In the genomic region with DNA sequence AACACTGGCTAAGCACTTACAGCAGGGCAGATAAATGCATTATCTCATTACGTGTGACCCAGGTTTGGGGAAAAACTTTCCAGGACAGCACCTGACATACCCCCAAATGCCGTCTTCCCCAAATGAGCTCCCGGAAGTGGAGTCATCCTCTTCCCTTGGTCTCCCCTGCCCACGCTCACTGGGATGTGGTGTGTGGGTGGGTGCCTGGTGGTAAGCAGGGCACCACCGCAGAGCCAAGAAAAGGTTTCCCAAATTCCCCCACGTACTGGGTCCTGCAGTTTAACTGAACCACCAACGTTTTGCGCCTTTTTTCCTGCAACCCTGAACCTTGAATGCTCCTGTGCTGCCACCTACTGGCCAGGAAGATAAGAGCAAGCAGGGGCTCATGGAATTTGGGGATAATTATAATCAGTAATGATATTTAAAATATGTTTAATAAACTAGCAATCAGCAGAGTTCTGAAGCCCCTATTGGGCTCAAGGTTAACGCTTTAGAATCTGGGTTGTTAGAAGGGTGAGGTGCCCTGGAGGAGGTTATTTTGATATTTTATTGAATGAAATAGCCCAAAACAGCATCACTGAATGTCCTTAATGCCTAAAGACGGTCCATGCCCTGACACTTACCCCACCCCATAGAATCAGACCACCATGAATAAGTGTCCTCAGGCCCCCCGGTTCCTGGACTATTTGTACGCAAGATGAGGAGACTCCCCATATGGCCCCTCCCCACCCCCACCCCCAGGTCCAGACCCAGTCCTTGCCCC, we compare ENCODE assay signal across 8 cellular contexts. TPM values are rescaled to one million over a fixed set of nuclear protein-coding genes. Genes with fewer than 3 reads are reported as not detected.
DNase-seq lines count a peak whose midpoint lies in the region; ATAC-seq, FAIRE-seq and TF ChIP-seq lines count a peak whose summit lies in the region.

No MANE protein-coding gene starts in this region.

- peak; percentile 89 for TF ChIP-seq CTCF in IMR-90 (conservative IDR thresholded peaks at IDR 0.05; ENCODE audit: low read depth, low read length)

- H3K9me3 Mint-ChIP-seq in activated T-helper 17 cell treated with anti-CD3 and anti-CD28 coated beads, Interleukin-2, amount 50 U/mL, for 72 hours, result no peaks in the 10 kb centered on the region

- no peak overlapping the region for H3K4me3 Mint-ChIP-seq in activated T-helper 17 cell treated with anti-CD3 and anti-CD28 coated beads, Interleukin-2, amount 50 U/mL, for 72 hours

- H3K79me1 ChIP-seq in IMR-90 (ENCODE audit: low read depth in 1 of 2, low read length in 2 of 2), result no peaks in the 10 kb centered on the region

- peaks cover 7% of the 10 kb centered on the region; the same call in 1 of the 2 replicates for H3K27me3 ChIP-seq in IMR-90 (ENCODE audit: control insufficient read depth, insufficient read depth, low read length)

- H3K9ac ChIP-seq in IMR-90 (ENCODE audit: low read depth, low read length), result no peak overlapping the region

- H3K27ac ChIP-seq in IMR-90 (ENCODE audit: insufficient read depth, low read length), result no peak overlapping the region

- no peak overlapping the region for H3K27ac Mint-ChIP-seq in activated T-helper 17 cell treated with anti-CD3 and anti-CD28 coated beads, Interleukin-2, amount 50 U/mL, for 72 hours

- no peak overlapping the region for H4K91ac ChIP-seq in IMR-90 (ENCODE audit: insufficient read depth, low read depth, low read length)

- H3K56ac ChIP-seq in IMR-90 (ENCODE audit: extremely low read depth, insufficient read depth, low read length), result no peak overlapping the region

- no peak overlapping the region for H3K14ac ChIP-seq in IMR-90 (replicated peaks; ENCODE audit: low read depth, low read length)

- in situ Hi-C loops in IMR-90 (cut with MboI; ENCODE audit: low sequenced_read_pairs), result loop anchor here (10.0 kb wide), 1 partner anchor 638 kb away; no protein-coding TSS in a partner anchor

- POLR2A ChIA-PET in IMR-90 (lab: Charles Lee; ENCODE audit: unreplicated experiment), result no interaction called here

- intact Hi-C loops in IMR-90 (cut with micrococcal nuclease), result loop anchor here (1.0 to 10.0 kb wide), 4 partner anchors 135 to 720 kb away; partner anchors contain the start of gene PLCD3

- H4K8ac ChIP-seq in IMR-90 (ENCODE audit: low read depth in 2 of 2, low read length in 2 of 2), result no peak overlapping the region

- no peak overlapping the region for H3K18ac ChIP-seq in IMR-90 (ENCODE audit: low read depth, low read length)

- no peaks in the 10 kb centered on the region for H3K4me1 ChIP-seq in IMR-90 (ENCODE audit: control insufficient read depth, insufficient read depth, low read length)

- no CpG with 5 or more reads among the region's 12 CpGs for WGBS in IMR-90 (ENCODE audit: extremely low coverage in 2 of 2, insufficient read length in 1 of 2), 2 experiments

- FAIRE-seq in RCC 7860 (lab: Jason Lieb, UNC), result no peak

- H2BK20ac ChIP-seq in IMR-90 (ENCODE audit: low read depth, low read length), result no peak overlapping the region

- ATAC-seq in IMR-90 (ENCODE audit: low read depth), result peak; percentile 82
- peak; percentile 70 for ATAC-seq in activated T-helper 17 cell treated with anti-CD3 and anti-CD28 coated beads, Interleukin-2, amount 50 U/mL, for 72 hours (replicated peaks)
- ATAC-seq in GM19351 (IDR thresholded peaks at IDR 0.05; ENCODE audit: unreplicated experiment), result no peak
- no peak for ATAC-seq in GM18907 (IDR thresholded peaks at IDR 0.05; ENCODE audit: unreplicated experiment)

- no peak for TF ChIP-seq POLR2A in IMR-90 (IDR thresholded peaks at IDR 0.05; ENCODE audit: low read depth, low read length)

- no peak overlapping the region for H3K23ac ChIP-seq in IMR-90 (ENCODE audit: low read depth, low read length)

- no peak overlapping the region for H3K4me3 ChIP-seq in IMR-90 (ENCODE audit: insufficient read depth, low read depth, low read length)

- CTCF ChIA-PET in IMR-90 (lab: Yijun Ruan, JAX), result interaction anchor here (0.6 to 1.1 kb wide), 4 partner anchors 13 to 711 kb away, joined by 3 to 4 read pairs (median 4); no protein-coding TSS in a partner anchor

- peak; percentile 50 for DNase-seq in COLO668 (lab: John Stamatoyannopoulos, UW; ENCODE audit: unreplicated experiment)
- DNase-seq in IMR-90, result peak; percentile 55
- DNase-seq in RCC 7860 (ENCODE audit: low spot score), result peak; percentile 26
- peak; percentile 20 for DNase-seq in foreskin melanocyte
- peak; percentile 61 for DNase-seq in pons (ENCODE audit: low spot score)

- BruUV-seq in IMR-90 (replicated peaks; lab: Mats Ljungman, UMichigan), result no TSS peak

- no peaks in the 10 kb centered on the region for H4K20me1 ChIP-seq in IMR-90 (ENCODE audit: insufficient read depth, low read length)

- dilution Hi-C loops in IMR-90 (cut with HindIII; ENCODE audit: low sequenced_read_pairs, unreplicated experiment), result loop anchor here (25.0 kb wide), 1 partner anchor 215 kb away; no protein-coding TSS in a partner anchor

- H2BK5ac ChIP-seq in IMR-90 (ENCODE audit: low read depth, low read length, poor library complexity, severe bottlenecking), result no peak overlapping the region

- peak overlapping the region; percentile 1 for H2AFZ ChIP-seq in IMR-90 (replicated peaks; ENCODE audit: low read length, poor library complexity)

- no peak overlapping the region for H3K4ac ChIP-seq in IMR-90 (ENCODE audit: low read depth, low read length)

- no peaks in the 10 kb centered on the region for H3K36me3 ChIP-seq in IMR-90 (ENCODE audit: control insufficient read depth, insufficient read depth, low read length)

- peaks cover 4% of the 10 kb centered on the region for H3K27me3 Mint-ChIP-seq in activated T-helper 17 cell treated with anti-CD3 and anti-CD28 coated beads, Interleukin-2, amount 50 U/mL, for 72 hours

- no peak overlapping the region for H4K5ac ChIP-seq in IMR-90 (ENCODE audit: low read depth, low read length)

- H3K36me3 Mint-ChIP-seq in activated T-helper 17 cell treated with anti-CD3 and anti-CD28 coated beads, Interleukin-2, amount 50 U/mL, for 72 hours (ENCODE audit: low read depth), result no peaks in the 10 kb centered on the region

- no peaks in the 10 kb centered on the region for H3K9me3 ChIP-seq in IMR-90 (ENCODE audit: control insufficient read depth, insufficient read depth, low read length)

- no peak overlapping the region for H3K4me2 ChIP-seq in IMR-90 (ENCODE audit: low read depth, low read length)

- TF ChIP-seq RAD21 in IMR-90 (IDR thresholded peaks at IDR 0.05; ENCODE audit: low read length), result peak; percentile 74

- H2AK9ac ChIP-seq in IMR-90 (replicated peaks; ENCODE audit: low read depth, low read length, poor library complexity), result no peak overlapping the region

- H2BK15ac ChIP-seq in IMR-90 (ENCODE audit: low read depth, low read length), result no peak overlapping the region

- H3K4me1 Mint-ChIP-seq in activated T-helper 17 cell treated with anti-CD3 and anti-CD28 coated beads, Interleukin-2, amount 50 U/mL, for 72 hours, result peaks cover 3% of the 10 kb centered on the region

- H2AK5ac ChIP-seq in IMR-90 (ENCODE audit: low read depth, low read length), result no peak overlapping the region

- H3K9me1 ChIP-seq in IMR-90 (ENCODE audit: insufficient read depth, low read length), result no peaks in the 10 kb centered on the region

- H2BK120ac ChIP-seq in IMR-90 (ENCODE audit: low read depth, low read length), result no peak overlapping the region

TF ChIP-seq in IMR-90, 13 proteins besides CTCF, POLR2A, EP300 and RAD21:
- TF ChIP-seq CHD1 (IDR thresholded peaks at IDR 0.05; ENCODE audit: low read depth, low read length) (no peak), SMC3 (IDR thresholded peaks at IDR 0.05; ENCODE audit: low read depth, low read length) (peak; percentile 70)

RNA-seq across cellular contexts. Expression of gene SPPL2C, which starts 8.0 kb away (rescaled TPM):
- not detected in 2 replicates for total RNA-seq in IMR-90 (2012; rRNA removed)
- not detected in 2 replicates for polyA plus RNA-seq in IMR-90 (2012; rRNA removed)
- not detected in 2 replicates for polyA plus RNA-seq in IMR-90 (2012; cell fraction: cytosol; rRNA removed)
- polyA plus RNA-seq in IMR-90 (2012; cell fraction: nucleus; rRNA removed; ENCODE audit: low replicate concordance), result not detected in 2 replicates
- total RNA-seq in activated T-helper 17 cell treated with anti-CD3 and anti-CD28 coated beads, Interleukin-2, amount 50 U/mL, for 72 hours, result not detected

RNA-seq across cellular contexts. Expression of gene MAPT, which starts 41.6 kb away (rescaled TPM):
- under 0.01 and 0.18 TPM in 2 replicates for total RNA-seq in IMR-90 (2012; rRNA removed)
- polyA plus RNA-seq in IMR-90 (2012; rRNA removed), result 0.19 and 0.26 TPM in 2 replicates
- 0.12 and 0.14 TPM in 2 replicates for polyA plus RNA-seq in IMR-90 (2012; cell fraction: cytosol; rRNA removed)
- polyA plus RNA-seq in IMR-90 (2012; cell fraction: nucleus; rRNA removed; ENCODE audit: low replicate concordance), result 0.38 and 0.52 TPM in 2 replicates
- 1 to 10 TPM in 1 of 2 donors, under 1 TPM in 1; 0.63 to 4.9 TPM for total RNA-seq in activated T-helper 17 cell treated with anti-CD3 and anti-CD28 coated beads, Interleukin-2, amount 50 U/mL, for 72 hours

Comparison
In these comparisons a context has a peak if more than half of its experiments do, and no peak if none do; other contexts are left out.
1. ATAC-seq: peak in IMR-90 (single experiment) and activated T-helper 17 cell treated with anti-CD3 and anti-CD28 coated beads, Interleukin-2, amount 50 U/mL, for 72 hours (single experiment); none in GM19351 (single experiment) and GM18907 (single experiment).
2. Peak in every context shown above with its lines, with median percentiles within 50 percentile points of each other: DNase-seq.